8 cellular contexts compared by ENCODE assay signal in genomic region chr19:35702223-35703012, GRCh38. TPM values are rescaled to one million over a fixed set of nuclear protein-coding genes. Genes with fewer than 3 reads are reported as not detected.
DNase-seq lines count a peak whose midpoint lies in the region; ATAC-seq and TF ChIP-seq lines count a peak whose summit lies in the region.

No MANE protein-coding gene starts in this region.

- no peaks in the 10 kb centered on the region for H3K36me3 Mint-ChIP-seq in naive thymus-derived CD8-positive, alpha-beta T cell
- peaks cover 2 to 3% of the 10 kb centered on the region in 2 donors for H3K36me3 Mint-ChIP-seq in stimulated activated naive B cell treated with anti-CD40 and anti-IgM and Interleukin-4, amounts not matched to agents 10 μg/mL and 1 μg/mL and 100 μg/mL, for 72 hours

- peak; percentile 91 for ATAC-seq in GM21723 (IDR thresholded peaks at IDR 0.05; ENCODE audit: unreplicated experiment)
- peak; percentile 99 to 100 for ATAC-seq in naive thymus-derived CD8-positive, alpha-beta T cell
- peak; percentile 99 to 100 for ATAC-seq in stimulated activated naive B cell treated with anti-CD40 and anti-IgM and Interleukin-4, amounts not matched to agents 10 μg/mL and 1 μg/mL and 100 μg/mL, for 72 hours (replicated peaks)

- TF ChIP-seq CTCF in Peyer's patch (IDR thresholded peaks at IDR 0.05) (no peak), fibroblast of mammary gland (conservative IDR thresholded peaks at IDR 0.05; ENCODE audit: control insufficient read depth, insufficient read depth, low read depth, low read length) (no peak)

- H3K4me3 Mint-ChIP-seq in naive thymus-derived CD8-positive, alpha-beta T cell = peak overlapping the region; percentile 91 to 99 (median 98)
- peak overlapping the region; percentile 93 to 95 for H3K4me3 Mint-ChIP-seq in stimulated activated naive B cell treated with anti-CD40 and anti-IgM and Interleukin-4, amounts not matched to agents 10 μg/mL and 1 μg/mL and 100 μg/mL, for 72 hours

- TF ChIP-seq POLR2A in Peyer's patch (IDR thresholded peaks at IDR 0.05) = peak in 1 of 2 donors; percentile 28

- in situ Hi-C loops in KBM-7 (cut with MboI; ENCODE audit: low pct_unique_long_range_greater_than_20kb, low sequenced_read_pairs) = no loop called here

- H3K36me3 ChIP-seq in Peyer's patch = no peaks in the 10 kb centered on the region

- peak overlapping the region; percentile 85 to 98 (median 94) for H3K27ac Mint-ChIP-seq in naive thymus-derived CD8-positive, alpha-beta T cell
- H3K27ac Mint-ChIP-seq in stimulated activated naive B cell treated with anti-CD40 and anti-IgM and Interleukin-4, amounts not matched to agents 10 μg/mL and 1 μg/mL and 100 μg/mL, for 72 hours = peak overlapping the region; percentile 95

- H3K27me3 Mint-ChIP-seq in naive thymus-derived CD8-positive, alpha-beta T cell = peaks cover 0 to 9% (median 2%) of the 10 kb centered on the region in 5 donors
- peaks cover 4 to 11% of the 10 kb centered on the region in 2 donors for H3K27me3 Mint-ChIP-seq in stimulated activated naive B cell treated with anti-CD40 and anti-IgM and Interleukin-4, amounts not matched to agents 10 μg/mL and 1 μg/mL and 100 μg/mL, for 72 hours

- H3K4me1 Mint-ChIP-seq in naive thymus-derived CD8-positive, alpha-beta T cell = peaks cover 5 to 9% (median 8%) of the 10 kb centered on the region in 4 donors
- peaks cover 8 to 9% of the 10 kb centered on the region in 2 donors for H3K4me1 Mint-ChIP-seq in stimulated activated naive B cell treated with anti-CD40 and anti-IgM and Interleukin-4, amounts not matched to agents 10 μg/mL and 1 μg/mL and 100 μg/mL, for 72 hours

- peak overlapping the region; percentile 50 to 71 (median 66) for H3K4me3 ChIP-seq in Peyer's patch
- peak overlapping the region; percentile 56 for H3K4me3 ChIP-seq in fibroblast of mammary gland (ENCODE audit: control insufficient read depth, low read depth, low read length)

- POLR2A ChIA-PET in naive thymus-derived CD8-positive, alpha-beta T cell (lab: Charles Lee) = interaction anchor here (0.8 to 2.8 kb wide), 12 partner anchors 11 to 257 kb away, joined by 3 to 24 read pairs (median 4); partner anchors contain the start of genes HSPB6, IGFLR1, KMT2B and LIN37

- H3K9me3 ChIP-seq in Peyer's patch = no peaks in the 10 kb centered on the region

- H3K4me1 ChIP-seq in Peyer's patch = peaks cover 0 to 14% (median 0%) of the 10 kb centered on the region in 4 donors

- H3K27ac ChIP-seq in Peyer's patch = peak overlapping the region in 3 of 4 donors; percentile 56 to 81 (median 60)

- peak; percentile 98 for DNase-seq in DMS53 treated with DMSO at 0.1 percent for 48 hours (lab: John Stamatoyannopoulos, UW; ENCODE audit: unreplicated experiment)
- DNase-seq in KBM-7 = peak; percentile 98
- peak; percentile 92 to 99 (median 98) for DNase-seq in Peyer's patch
- DNase-seq in activated T-helper 1 cell treated with Interleukin-2 at 50 U/mL for 16 hours (ENCODE audit: low read depth) = peak; percentile 86
- peak; percentile 97 for DNase-seq in fibroblast of mammary gland (ENCODE audit: low read depth)
- DNase-seq in naive thymus-derived CD8-positive, alpha-beta T cell = peak; percentile 84 to 96 (median 91)
- peak; percentile 92 for DNase-seq in stimulated activated naive B cell treated with anti-CD40 and anti-IgM and Interleukin-4, amounts not matched to agents 10 μg/mL and 1 μg/mL and 100 μg/mL, for 72 hours

- no peaks in the 10 kb centered on the region for H3K9me3 Mint-ChIP-seq in naive thymus-derived CD8-positive, alpha-beta T cell
- H3K9me3 Mint-ChIP-seq in stimulated activated naive B cell treated with anti-CD40 and anti-IgM and Interleukin-4, amounts not matched to agents 10 μg/mL and 1 μg/mL and 100 μg/mL, for 72 hours = peaks cover 0 to 3% of the 10 kb centered on the region in 2 donors

- no peaks in the 10 kb centered on the region for H3K27me3 ChIP-seq in Peyer's patch

RNA-seq across cellular contexts. Expression of gene ZBTB32, which starts 1.9 kb away (rescaled TPM):
- total RNA-seq in Peyer's patch = 1 to 10 TPM in 1 of 4 donors, not detected in 3; 2.5 TPM
- under 1 TPM; 0.21 to 0.36 TPM for total RNA-seq in naive thymus-derived CD8-positive, alpha-beta T cell
- under 1 TPM; 0.15 to 0.68 (median 0.43) TPM for polyA plus RNA-seq in naive thymus-derived CD8-positive, alpha-beta T cell

RNA-seq across cellular contexts. Expression of gene KMT2B, which starts 15.4 kb away (rescaled TPM):
- total RNA-seq in Peyer's patch = 10 to 100 TPM; 27.8 to 62.6 (median 41.9) TPM
- total RNA-seq in naive thymus-derived CD8-positive, alpha-beta T cell = 10 to 100 TPM; 73.9 to 79.2 TPM
- 1 to 10 TPM in 1 of 3 donors, under 1 TPM in 2; 0.60 to 2.8 (median 0.83) TPM for polyA plus RNA-seq in naive thymus-derived CD8-positive, alpha-beta T cell

RNA-seq across cellular contexts. Expression of gene UPK1A, which starts 36.1 kb away (rescaled TPM):
- not detected for total RNA-seq in Peyer's patch
- total RNA-seq in naive thymus-derived CD8-positive, alpha-beta T cell = not detected
- polyA plus RNA-seq in naive thymus-derived CD8-positive, alpha-beta T cell = not detected

RNA-seq across cellular contexts. Expression of gene IGFLR1, which starts 39.8 kb away (rescaled TPM):
- 10 to 100 TPM in 3 of 4 donors, 1 to 10 TPM in 1; 8.3 to 14.2 (median 12.3) TPM for total RNA-seq in Peyer's patch
- total RNA-seq in naive thymus-derived CD8-positive, alpha-beta T cell = 10 to 100 TPM; 79.8 to 82.5 TPM
- 10 to 100 TPM; 70.2 to 92.7 (median 92.6) TPM for polyA plus RNA-seq in naive thymus-derived CD8-positive, alpha-beta T cell

RNA-seq across cellular contexts. Expression of gene U2AF1L4, which starts 42.8 kb away (rescaled TPM):
- total RNA-seq in Peyer's patch = 10 to 100 TPM; 14.5 to 70.5 (median 34.6) TPM
- total RNA-seq in naive thymus-derived CD8-positive, alpha-beta T cell = 10 to 100 TPM; 52.7 to 53.1 TPM
- polyA plus RNA-seq in naive thymus-derived CD8-positive, alpha-beta T cell = 10 to 100 TPM; 43.1 to 93.1 (median 76.6) TPM

Comparison
In these comparisons a context has a peak if more than half of its experiments do, and no peak if none do; other contexts are left out.
1. Peak in every context shown above with its lines: DNase-seq, ATAC-seq, H3K4me3 ChIP-seq and H3K27ac ChIP-seq.